ENCODE assay signal across 16 cellular contexts in genomic region chr5:178236685-178237084, GRCh38. TPM values are rescaled to one million over a fixed set of nuclear protein-coding genes. Genes with fewer than 3 reads are reported as not detected.
DNase-seq lines count a peak whose midpoint lies in the region; ATAC-seq and TF ChIP-seq lines count a peak whose summit lies in the region.
"Had no signal": no experiment of that assay in that cellular context is flagged by ENCODE, and none has a peak within 500 bp of the region (broad histone marks: within the 10 kb centered on the region; RNA-seq: fewer than 3 reads in every experiment).

No MANE protein-coding gene starts in this region.

- CTCF ChIA-PET in CD8-positive, alpha-beta T cell (lab: Charles Lee): interaction anchor here (0.8 to 4.5 kb wide), 4 partner anchors 11 to 350 kb away, joined by 3 to 30 read pairs (median 12); no protein-coding TSS in a partner anchor

- H3K27me3 ChIP-seq in breast epithelium: no peaks in the 10 kb centered on the region
- no peaks in the 10 kb centered on the region for H3K27me3 ChIP-seq in upper lobe of right lung
- H3K27me3 ChIP-seq in CD8-positive, alpha-beta T cell (ENCODE audit: insufficient read depth, low read length): no peaks in the 10 kb centered on the region
- H3K27me3 ChIP-seq: SJSA1 had no signal

- peaks cover 74% of the 10 kb centered on the region for H3K4me1 Mint-ChIP-seq in CD8-positive, alpha-beta T cell (ENCODE audit: low read depth)

- H3K4me3 Mint-ChIP-seq in CD8-positive, alpha-beta T cell: no peak overlapping the region
- H3K4me3 Mint-ChIP-seq: WTC11 had no signal

- intact Hi-C loops in Right ventricle myocardium superior (cut with DNase I) (no loop called here), left cardiac atrium (cut with DNase I) (no loop called here), breast epithelium (cut with DNase I; ENCODE audit: low total_unique reads) (no loop called here), mucosa of descending colon (cut with DNase I, micrococcal nuclease) (no loop called here), upper lobe of right lung (cut with DNase I) (no loop called here)
- intact Hi-C loops in CD8-positive, alpha-beta T cell (cut with DNase I, micrococcal nuclease): loop anchor here (5.0 to 10.0 kb wide), 5 partner anchors 228 to 1458 kb away; partner anchors contain the start of genes CANX (in 1 of the 2) and CLK4 (in 1 of the 2)

- H3K27ac Mint-ChIP-seq in CD8-positive, alpha-beta T cell: no peak overlapping the region
- H3K27ac Mint-ChIP-seq: WTC11 had no signal

- peak; percentile 57 for ATAC-seq in Right ventricle myocardium superior (ENCODE audit: poor library complexity)
- ATAC-seq in left cardiac atrium: no peak
- no peak for ATAC-seq in mucosa of descending colon
- peak; percentile 19 for ATAC-seq in upper lobe of right lung
- ATAC-seq in CD8-positive, alpha-beta T cell: no peak
- no peak for ATAC-seq in GM21723 (IDR thresholded peaks at IDR 0.05; ENCODE audit: unreplicated experiment)
- ATAC-seq: WTC11 had no signal

- H3K36me3 ChIP-seq in breast epithelium (no peaks in the 10 kb centered on the region), mucosa of descending colon (ENCODE audit: low read depth) (no peaks in the 10 kb centered on the region), upper lobe of right lung (no peaks in the 10 kb centered on the region)
- H3K36me3 ChIP-seq in CD8-positive, alpha-beta T cell (ENCODE audit: insufficient read depth, low read length): no peaks in the 10 kb centered on the region

- no peak for TF ChIP-seq POLR2A in breast epithelium (IDR thresholded peaks at IDR 0.05)

- peak overlapping the region; percentile 71 to 89 for H3K27ac ChIP-seq in breast epithelium
- H3K27ac ChIP-seq in upper lobe of right lung: peak overlapping the region; percentile 30
- H3K27ac ChIP-seq in CD8-positive, alpha-beta T cell (ENCODE audit: low read depth, low read length): no peak overlapping the region
- H3K27ac ChIP-seq: HL-60, SJSA1 had no signal

- H3K4me1 ChIP-seq in breast epithelium: peaks cover 13 to 26% of the 10 kb centered on the region in 2 donors
- H3K4me1 ChIP-seq in mucosa of descending colon (ENCODE audit: low read depth): peaks cover 27% of the 10 kb centered on the region
- peaks cover 59% of the 10 kb centered on the region for H3K4me1 ChIP-seq in upper lobe of right lung
- H3K4me1 ChIP-seq in CD8-positive, alpha-beta T cell (ENCODE audit: insufficient read depth, low read length): peaks cover 82% of the 10 kb centered on the region

- H3K27me3 Mint-ChIP-seq in CD8-positive, alpha-beta T cell (ENCODE audit: low read depth): no peaks in the 10 kb centered on the region
- H3K27me3 Mint-ChIP-seq: naive B cell had no signal

- no peaks in the 10 kb centered on the region for H3K9me3 Mint-ChIP-seq in CD8-positive, alpha-beta T cell
- H3K9me3 Mint-ChIP-seq: naive B cell, WTC11 had no signal

- DNase-seq in Right ventricle myocardium superior (peak; percentile 63), left cardiac atrium (no peak), breast epithelium (ENCODE audit: low spot score in 2 of 2) (peak; percentile 66 to 69), mucosa of descending colon (peak; percentile 55 to 67 (median 65)), upper lobe of right lung (peak; percentile 79), foreskin fibroblast (no peak)
- no peak for DNase-seq in CD8-positive, alpha-beta T cell
- DNase-seq: AML-193, GDM1, naive B cell, NCI-H1092, NCI-H526 had no signal

- TF ChIP-seq CTCF in breast epithelium (IDR thresholded peaks at IDR 0.05) (no peak), mucosa of descending colon (IDR thresholded peaks at IDR 0.05) (no peak), upper lobe of right lung (IDR thresholded peaks at IDR 0.05) (no peak), foreskin fibroblast (IDR thresholded peaks at IDR 0.05; ENCODE audit: low read depth, low read length) (no peak)
- TF ChIP-seq CTCF in CD8-positive, alpha-beta T cell (IDR thresholded peaks at IDR 0.05): no peak

- POLR2A ChIA-PET in CD8-positive, alpha-beta T cell (lab: Charles Lee): no interaction called here

- H3K4me3 ChIP-seq in breast epithelium: no peak overlapping the region
- H3K4me3 ChIP-seq in mucosa of descending colon: no peak overlapping the region
- H3K4me3 ChIP-seq in upper lobe of right lung: no peak overlapping the region
- no peak overlapping the region for H3K4me3 ChIP-seq in CD8-positive, alpha-beta T cell (ENCODE audit: low read depth, low read length)
- no peak overlapping the region for H3K4me3 ChIP-seq in foreskin fibroblast (ENCODE audit: low read depth in 1 of 2, low read length in 2 of 2)
- H3K4me3 ChIP-seq: SJSA1 had no signal

- H3K36me3 Mint-ChIP-seq in CD8-positive, alpha-beta T cell: peaks cover 3% of the 10 kb centered on the region
- H3K36me3 Mint-ChIP-seq: naive B cell, WTC11 had no signal

- H3K9me3 ChIP-seq in breast epithelium (no peaks in the 10 kb centered on the region), mucosa of descending colon (no peaks in the 10 kb centered on the region), upper lobe of right lung (no peaks in the 10 kb centered on the region)
- H3K9me3 ChIP-seq in CD8-positive, alpha-beta T cell (ENCODE audit: low read length): no peaks in the 10 kb centered on the region

RNA-seq across cellular contexts. Expression of gene PHYKPL, which starts 4.1 kb away (rescaled TPM):
- total RNA-seq in Right ventricle myocardium superior (34.4 TPM), left cardiac atrium (10 to 100 TPM; 43.6 to 53.5 TPM), breast epithelium (10 to 100 TPM; 63.4 to 94.1 (median 77.7) TPM), mucosa of descending colon (100 to 1,000 TPM; 179 to 331 (median 194) TPM), upper lobe of right lung (96.1 TPM)
- 10 to 100 TPM; 82.8 to 90.3 TPM for total RNA-seq in CD8-positive, alpha-beta T cell

RNA-seq across cellular contexts. Expression of gene HNRNPAB, which starts 32.4 kb away (rescaled TPM):
- total RNA-seq in Right ventricle myocardium superior: 83.4 TPM
- total RNA-seq in left cardiac atrium: 100 to 1,000 TPM in 1 of 2 donors, 10 to 100 TPM in 1; 81.3 to 141 TPM
- total RNA-seq in breast epithelium: 10 to 100 TPM; 56.3 to 90.5 (median 68.9) TPM
- 100 to 1,000 TPM; 209 to 327 (median 244) TPM for total RNA-seq in mucosa of descending colon
- 116 TPM for total RNA-seq in upper lobe of right lung
- total RNA-seq in CD8-positive, alpha-beta T cell: 10 to 100 TPM; 67.3 to 76.2 TPM

RNA-seq across cellular contexts. Expression of gene GMCL2, which starts 49.5 kb away (rescaled TPM):
- total RNA-seq in Right ventricle myocardium superior: not detected
- total RNA-seq in left cardiac atrium: not detected
- not detected for total RNA-seq in breast epithelium
- total RNA-seq in mucosa of descending colon: not detected
- not detected for total RNA-seq in upper lobe of right lung
- total RNA-seq in CD8-positive, alpha-beta T cell: not detected
- total RNA-seq: SJSA1, WTC11 had no signal

Comparison
In these comparisons a context has a peak if more than half of its experiments do, and no peak if none do; other contexts are left out.
1. ATAC-seq: peak in Right ventricle myocardium superior (single experiment) and upper lobe of right lung (single experiment); none in left cardiac atrium (0 of 2), mucosa of descending colon (single experiment), CD8-positive, alpha-beta T cell (single experiment) and GM21723 (single experiment).
2. DNase-seq: peak in Right ventricle myocardium superior (single experiment), breast epithelium (2 of 2), mucosa of descending colon (3 of 3) and upper lobe of right lung (single experiment); none in left cardiac atrium (single experiment), CD8-positive, alpha-beta T cell (0 of 7) and foreskin fibroblast (0 of 2).
3. intact Hi-C loops: an anchor here in CD8-positive, alpha-beta T cell (5.0 to 10.0 kb wide); none called in Right ventricle myocardium superior, left cardiac atrium, breast epithelium, mucosa of descending colon and upper lobe of right lung.